In the genomic region with DNA sequence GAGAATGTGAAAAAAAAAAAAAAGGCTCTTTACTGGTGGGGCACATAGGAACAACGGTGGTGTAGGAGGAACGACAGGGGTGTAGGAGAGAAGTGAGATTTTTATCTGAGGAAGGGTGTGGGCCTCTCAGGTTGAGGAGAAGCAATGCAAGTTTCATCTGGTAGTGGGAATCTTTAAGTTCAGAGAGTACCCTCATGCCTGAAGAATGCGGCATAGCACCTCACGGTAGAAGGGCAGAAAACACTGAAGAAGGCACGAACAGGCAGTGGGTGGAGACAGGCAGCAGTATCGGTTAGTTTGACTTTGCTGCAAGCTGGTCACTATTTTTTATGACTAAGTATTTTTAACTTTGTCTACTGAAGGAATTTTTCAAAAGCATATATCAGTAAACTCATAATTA, we compare ENCODE assay signal across 25 cellular contexts. TPM values are rescaled to one million over a fixed set of nuclear protein-coding genes. Genes with fewer than 3 reads are reported as not detected.
DNase-seq lines count a peak whose midpoint lies in the region; ATAC-seq and TF ChIP-seq lines count a peak whose summit lies in the region.
"Had no signal": no experiment of that assay in that cellular context is flagged by ENCODE, and none has a peak within 500 bp of the region (broad histone marks: within the 10 kb centered on the region; RNA-seq: fewer than 3 reads in every experiment).

No MANE protein-coding gene starts in this region.

- ATAC-seq in foreskin keratinocyte = peak; percentile 84

- no CpG with 5 or more reads among the region's 6 CpGs for WGBS in mesendoderm (ENCODE audit: extremely low coverage, insufficient coverage, low lambda C conversion rate)
- 51% methylated on average over 6 of the region's 6 CpGs for WGBS in smooth muscle cell (ENCODE audit: low lambda C conversion rate)

- H2BK15ac ChIP-seq in mesendoderm (replicated peaks; ENCODE audit: low read depth) = no peak overlapping the region

- no peak overlapping the region for H3K9ac ChIP-seq in mesendoderm (ENCODE audit: low read length)
- peak overlapping the region; percentile 66 for H3K9ac ChIP-seq in smooth muscle cell (ENCODE audit: low read depth)
- no peak overlapping the region for H3K9ac ChIP-seq in Karpas-422 (ENCODE audit: low read length)

- no peak overlapping the region for H4K8ac ChIP-seq in mesendoderm (ENCODE audit: low read depth, low read length)

- peak overlapping the region; percentile 74 for H3K27ac ChIP-seq in foreskin keratinocyte
- no peak overlapping the region for H3K27ac ChIP-seq in mesendoderm (ENCODE audit: low read depth, low read length)
- H3K27ac ChIP-seq in smooth muscle cell (ENCODE audit: low read depth) = peak overlapping the region; percentile 79
- no peak overlapping the region for H3K27ac ChIP-seq in Karpas-422 (ENCODE audit: low read length)
- H3K27ac ChIP-seq in ascending aorta = no peak overlapping the region
- H3K27ac ChIP-seq: HL-60, SK-N-MC had no signal

- TF ChIP-seq CTCF in foreskin keratinocyte (conservative IDR thresholded peaks at IDR 0.05) (peak; percentile 5), smooth muscle cell (IDR thresholded peaks at IDR 0.05; ENCODE audit: borderline replicate concordance, insufficient read depth, poor library complexity, severe bottlenecking) (no peak), ascending aorta (IDR thresholded peaks at IDR 0.05) (no peak)

- no peak overlapping the region for H2AFZ ChIP-seq in smooth muscle cell (ENCODE audit: low read depth)
- H2AFZ ChIP-seq in Karpas-422 (ENCODE audit: low read length) = no peak overlapping the region

- H3K23ac ChIP-seq in mesendoderm (ENCODE audit: low read length) = no peak overlapping the region

- H3K27me3 ChIP-seq in foreskin keratinocyte (no peaks in the 10 kb centered on the region), mesendoderm (ENCODE audit: insufficient read depth, low read length, poor library complexity) (no peaks in the 10 kb centered on the region), smooth muscle cell (ENCODE audit: low read depth) (no peaks in the 10 kb centered on the region), Karpas-422 (ENCODE audit: low read length) (no peaks in the 10 kb centered on the region), ascending aorta (no peaks in the 10 kb centered on the region)
- H3K27me3 ChIP-seq: BE2C had no signal

- H3K4me3 ChIP-seq in mesendoderm (ENCODE audit: low read length) (no peak overlapping the region), smooth muscle cell (no peak overlapping the region), Karpas-422 (ENCODE audit: low read length) (no peak overlapping the region), ascending aorta (no peak overlapping the region)
- H3K4me3 ChIP-seq: SK-N-MC had no signal

- peaks cover 18% of the 10 kb centered on the region for H3K4me1 ChIP-seq in foreskin keratinocyte
- no peaks in the 10 kb centered on the region for H3K4me1 ChIP-seq in mesendoderm (ENCODE audit: control insufficient read depth, low read depth, low read length)
- no peaks in the 10 kb centered on the region for H3K4me1 ChIP-seq in smooth muscle cell (ENCODE audit: low read depth)
- no peaks in the 10 kb centered on the region for H3K4me1 ChIP-seq in Karpas-422 (ENCODE audit: low read length)
- no peaks in the 10 kb centered on the region for H3K4me1 ChIP-seq in ascending aorta
- H3K4me1 ChIP-seq: BE2C had no signal

- H3K9me2 ChIP-seq in Karpas-422 (replicated peaks; ENCODE audit: insufficient read depth, low read length) = no peaks in the 10 kb centered on the region

- H3K56ac ChIP-seq in mesendoderm (ENCODE audit: low read length) = no peak overlapping the region

- H3K79me2 ChIP-seq in mesendoderm (ENCODE audit: control insufficient read depth, insufficient read depth, low read length) (no peaks in the 10 kb centered on the region), smooth muscle cell (ENCODE audit: low read depth) (no peaks in the 10 kb centered on the region), Karpas-422 (ENCODE audit: low read length) (no peaks in the 10 kb centered on the region)

- no peak overlapping the region for H2AK5ac ChIP-seq in mesendoderm (ENCODE audit: low read length)

- no peak overlapping the region for H4K5ac ChIP-seq in mesendoderm (ENCODE audit: low read length)

- no peaks in the 10 kb centered on the region for H4K20me1 ChIP-seq in smooth muscle cell (ENCODE audit: low read depth)
- no peaks in the 10 kb centered on the region for H4K20me1 ChIP-seq in Karpas-422 (ENCODE audit: insufficient read depth, low read depth, low read length)

- H3K9me3 ChIP-seq in smooth muscle cell (replicated peaks; ENCODE audit: low read depth) (no peaks in the 10 kb centered on the region), Karpas-422 (ENCODE audit: low read length) (no peaks in the 10 kb centered on the region), ascending aorta (no peaks in the 10 kb centered on the region)
- H3K9me3 ChIP-seq: BE2C had no signal

- H3K4me2 ChIP-seq in mesendoderm (ENCODE audit: low read length) (no peak overlapping the region), smooth muscle cell (no peak overlapping the region), Karpas-422 (ENCODE audit: low read depth, low read length, poor library complexity, severe bottlenecking) (no peak overlapping the region)

- DNase-seq in EH (ENCODE audit: low read depth) (peak; percentile 60), foreskin keratinocyte (peak; percentile 72 to 92), mesendoderm (peak; percentile 63), smooth muscle cell (lab: John Stamatoyannopoulos, UW; ENCODE audit: unreplicated experiment) (no peak), Karpas-422 (no peak), ascending aorta (ENCODE audit: low spot score in 2 of 2) (no peak)
- DNase-seq in stimulated activated CD4-positive, alpha-beta T cell treated with anti-CD3 and anti-CD28 coated beads, Interleukin-12 subunit alpha, Interleukin-12 subunit beta, amount 100 ng/mL, for 4 hours = no peak
- DNase-seq: 8988T, ACHN, BE2C, Calu3, DMS79 treated with DMSO at 0.1 percent for 48 hours, HCEC 1CT, MV-4-11, NCI-H1105, NCI-H1436 treated with DMSO at 0.1 percent for 48 hours, NCI-H1930, NCI-H446, NCI-H524 treated with DMSO at 0.1 percent for 48 hours, NCI-H774, SIG-M5 had no signal

- H3K36me3 ChIP-seq in mesendoderm (ENCODE audit: control insufficient read depth, insufficient read depth, low read length) (no peaks in the 10 kb centered on the region), smooth muscle cell (ENCODE audit: low read depth) (no peaks in the 10 kb centered on the region), Karpas-422 (ENCODE audit: insufficient read depth, low read length) (no peaks in the 10 kb centered on the region), ascending aorta (no peaks in the 10 kb centered on the region)
- H3K36me3 ChIP-seq: BE2C had no signal

- H3F3A ChIP-seq in smooth muscle cell (ENCODE audit: low read depth) = no peaks in the 10 kb centered on the region

- H3K4ac ChIP-seq in mesendoderm (ENCODE audit: low read depth, low read length) = no peak overlapping the region

- no peak overlapping the region for H2BK120ac ChIP-seq in mesendoderm (ENCODE audit: low read depth, low read length)

- H3K79me1 ChIP-seq in mesendoderm (ENCODE audit: low read length) = no peaks in the 10 kb centered on the region

- H2BK5ac ChIP-seq in mesendoderm (ENCODE audit: low read length) = no peak overlapping the region

- no peak overlapping the region for H3K18ac ChIP-seq in mesendoderm (ENCODE audit: low read length)

- intact Hi-C loops in ascending aorta (cut with DNase I) = no loop called here

RNA-seq across cellular contexts. Expression of a gene that starts 52.2 kb away (rescaled TPM):
- total RNA-seq in foreskin keratinocyte = not detected in 2 replicates
- polyA plus RNA-seq in foreskin keratinocyte = not detected in 2 replicates
- polyA plus RNA-seq in mesendoderm (2013, experiment 1 of 2) = not detected
- polyA plus RNA-seq in mesendoderm (2013, experiment 2 of 2) = not detected
- total RNA-seq in smooth muscle cell = 0.04 TPM in 1 of 2 replicates, not detected in the other
- not detected in 2 replicates for polyA plus RNA-seq in smooth muscle cell
- total RNA-seq in Karpas-422 (2014; rRNA removed; shearing (Covaris generic); ENCODE audit: low replicate concordance) = 0.60 TPM in 1 of 2 replicates, not detected in the other
- not detected for total RNA-seq in ascending aorta
- total RNA-seq: Calu3, H1, M059J had no signal
- polyA plus RNA-seq: H1 had no signal

Comparison
In these comparisons a context has a peak if more than half of its experiments do, and no peak if none do; other contexts are left out.
1. DNase-seq: peak in EH (single experiment), foreskin keratinocyte (2 of 2) and mesendoderm (single experiment); none in smooth muscle cell (single experiment), Karpas-422 (single experiment), ascending aorta (0 of 2) and stimulated activated CD4-positive, alpha-beta T cell treated with anti-CD3 and anti-CD28 coated beads, Interleukin-12 subunit alpha, Interleukin-12 subunit beta, amount 100 ng/mL, for 4 hours (single experiment).
2. H3K27ac ChIP-seq: peak in foreskin keratinocyte (single experiment) and smooth muscle cell (single experiment); none in mesendoderm (single experiment), Karpas-422 (single experiment) and ascending aorta (0 of 2).